8 cellular contexts compared by ENCODE assay signal in the genomic region with DNA sequence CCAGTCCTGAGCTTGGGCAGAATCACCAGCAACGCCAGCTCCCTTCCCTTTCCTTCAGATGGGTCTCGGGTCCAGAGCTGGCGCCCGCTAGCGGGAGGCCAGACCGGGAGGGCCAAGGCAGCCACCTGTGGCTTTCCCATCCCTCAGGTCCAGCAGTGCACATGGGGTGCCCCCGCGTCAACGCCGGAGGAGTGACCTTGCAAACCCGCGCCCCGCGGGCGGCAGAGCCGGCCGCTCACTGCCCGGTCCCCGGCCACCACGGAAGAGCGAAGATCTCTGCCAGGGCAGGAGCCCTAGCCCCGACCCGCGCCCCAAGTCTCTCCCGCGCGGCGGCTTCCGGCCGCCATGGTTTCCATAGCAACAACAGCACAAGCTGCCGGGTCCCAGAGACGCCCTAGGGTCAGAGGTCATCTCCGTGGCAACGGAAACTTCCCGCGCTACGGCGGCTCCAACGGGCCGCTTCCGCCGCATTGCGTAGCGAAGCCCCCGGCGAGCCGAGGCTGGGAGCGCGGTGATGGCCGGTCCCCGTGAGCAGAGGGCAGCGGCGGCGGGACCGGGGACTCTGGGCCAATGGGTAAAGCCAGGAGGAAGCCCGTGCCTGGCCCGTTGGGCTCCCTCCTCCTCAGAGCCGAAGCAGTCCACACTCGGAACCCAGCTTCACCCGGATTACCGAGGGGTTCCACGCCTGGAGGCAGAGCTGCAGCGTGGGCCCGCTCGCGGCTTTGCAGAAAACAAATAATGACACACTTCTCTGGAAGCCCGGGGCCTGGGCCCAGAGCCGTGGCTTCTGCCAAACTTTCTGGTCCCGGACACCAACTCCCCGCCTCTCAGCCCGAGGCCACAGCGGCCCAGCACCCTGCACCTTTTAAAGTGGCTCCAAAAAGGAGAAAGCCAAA. TPM values are rescaled to one million over a fixed set of nuclear protein-coding genes. Genes with fewer than 3 reads are reported as not detected.
DNase-seq lines count a peak whose midpoint lies in the region; ATAC-seq and TF ChIP-seq lines count a peak whose summit lies in the region.

No MANE protein-coding gene starts in this region.

- peak overlapping the region; percentile 75 for H3K27ac Mint-ChIP-seq in glutamatergic neuron (ENCODE audit: unreplicated experiment)

- no peaks in the 10 kb centered on the region for H3K36me3 ChIP-seq in HUES6 (ENCODE audit: control insufficient read depth, insufficient read depth, low read length)
- H3K36me3 ChIP-seq in RWPE2 (ENCODE audit: low read depth): no peaks in the 10 kb centered on the region

- H3K9me3 Mint-ChIP-seq in glutamatergic neuron (ENCODE audit: unreplicated experiment): peaks cover 1% of the 10 kb centered on the region

- H3K27me3 Mint-ChIP-seq in glutamatergic neuron (ENCODE audit: unreplicated experiment): peaks cover 6% of the 10 kb centered on the region

- H3K27ac ChIP-seq in HUES6 (ENCODE audit: low read depth, low read length) (peak overlapping the region; percentile 88), RWPE2 (ENCODE audit: poor library complexity, severe bottlenecking) (peak overlapping the region; percentile 17)

- H3K9ac ChIP-seq in HUES6 (ENCODE audit: low read length): peak overlapping the region; percentile 89

- in situ Hi-C loops in Caki2 (cut with HindIII; ENCODE audit: low pct_unique_long_range_greater_than_20kb, low sequenced_read_pairs): no loop called here

- H3K4me1 ChIP-seq in HUES6 (ENCODE audit: control insufficient read depth, insufficient read depth, low read length): peaks cover 6% of the 10 kb centered on the region
- H3K4me1 ChIP-seq in RWPE2 (ENCODE audit: insufficient read depth, poor library complexity, severe bottlenecking): no peaks in the 10 kb centered on the region

- peak; percentile 98 for ATAC-seq in GM21381 (IDR thresholded peaks at IDR 0.05; ENCODE audit: unreplicated experiment)
- peak; percentile 81 for ATAC-seq in RWPE2 (ENCODE audit: low read depth)

- peak overlapping the region; percentile 75 for H3K4me3 ChIP-seq in HUES6 (ENCODE audit: low read depth, low read length)
- peak overlapping the region; percentile 52 for H3K4me3 ChIP-seq in RWPE2 (ENCODE audit: severe bottlenecking)

- H3K36me3 Mint-ChIP-seq in glutamatergic neuron (ENCODE audit: unreplicated experiment): no peaks in the 10 kb centered on the region

- peaks cover 13% of the 10 kb centered on the region for H3K4me1 Mint-ChIP-seq in glutamatergic neuron (ENCODE audit: low read depth, unreplicated experiment)

- DNase-seq in Caki2 (ENCODE audit: low read depth): peak; percentile 89
- DNase-seq in RWPE2 (ENCODE audit: low spot score): peak; percentile 87
- peak; percentile 96 for DNase-seq in activated naive CD4-positive, alpha-beta T cell treated with anti-CD3 and anti-CD28 coated beads, Interleukin-2, amount 50 U/mL, for 16 hours
- DNase-seq in glutamatergic neuron: peak; percentile 97
- peak; percentile 71 for DNase-seq in occipital lobe (lab: John Stamatoyannopoulos, UW)
- peak; percentile 95 for DNase-seq in superior temporal gyrus (ENCODE audit: extremely low spot score)

- TF ChIP-seq CTCF in RWPE2 (IDR thresholded peaks at IDR 0.05; ENCODE audit: poor library complexity, severe bottlenecking): peak; percentile 58
- TF ChIP-seq CTCF in glutamatergic neuron (IDR thresholded peaks at IDR 0.05; ENCODE audit: partially characterized antibody, unreplicated experiment): no peak

- H3K9me3 ChIP-seq in HUES6 (ENCODE audit: control insufficient read depth, insufficient read depth, low read depth, low read length) (no peaks in the 10 kb centered on the region), RWPE2 (ENCODE audit: severe bottlenecking) (no peaks in the 10 kb centered on the region)

- H3K27me3 ChIP-seq in HUES6 (ENCODE audit: control insufficient read depth, insufficient read depth, low read length): peaks cover 19% of the 10 kb centered on the region
- H3K27me3 ChIP-seq in RWPE2 (ENCODE audit: insufficient read depth, poor library complexity, severe bottlenecking): no peaks in the 10 kb centered on the region

- H3K4me3 Mint-ChIP-seq in glutamatergic neuron (ENCODE audit: unreplicated experiment): peak overlapping the region; percentile 93

RNA-seq across cellular contexts. Expression of gene FGF14, which starts 7.4 kb away (rescaled TPM):
- not detected in 2 replicates for total RNA-seq in Caki2 (2014; rRNA removed; shearing (Covaris generic); ENCODE audit: low replicate concordance)
- total RNA-seq in glutamatergic neuron (ENCODE audit: unreplicated experiment): 17.8 TPM
- total RNA-seq in occipital lobe: 69.1 TPM

Comparison
In these comparisons a context has a peak if more than half of its experiments do, and no peak if none do; other contexts are left out.
1. Peak in every context shown above with its lines: DNase-seq, ATAC-seq, H3K4me3 ChIP-seq and H3K27ac ChIP-seq.
2. RNA of gene FGF14, which starts 7.4 kb away (total RNA-seq): 69.1 TPM in occipital lobe (single experiment) and 17.8 TPM in glutamatergic neuron (single experiment); not detected in Caki2; every median in the first group is over 10 times any median in the second.